ENCODE assay signal across 16 cellular contexts in the genomic region with DNA sequence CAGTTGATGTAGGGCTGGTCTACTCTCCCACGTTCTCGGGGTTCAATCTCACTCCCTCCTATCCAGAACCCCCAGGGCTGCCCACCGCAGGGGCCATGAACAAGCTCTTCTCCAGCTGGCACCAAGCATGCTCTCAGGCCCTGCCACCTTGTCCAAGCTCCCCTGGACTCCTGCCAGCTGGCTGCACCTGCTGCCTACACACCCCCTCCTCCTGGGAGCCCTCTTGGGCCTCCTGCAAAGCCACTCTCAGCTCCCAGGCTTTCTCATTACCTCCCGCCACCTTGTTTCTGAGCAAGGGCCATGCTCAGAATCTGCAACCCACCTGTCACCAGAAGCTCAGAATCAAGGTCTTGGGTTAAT. TPM values are rescaled to one million over a fixed set of nuclear protein-coding genes. Genes with fewer than 3 reads are reported as not detected.
DNase-seq lines count a peak whose midpoint lies in the region; ATAC-seq and TF ChIP-seq lines count a peak whose summit lies in the region.
"Had no signal": no experiment of that assay in that cellular context is flagged by ENCODE, and none has a peak within 500 bp of the region (broad histone marks: within the 10 kb centered on the region; RNA-seq: fewer than 3 reads in every experiment).

No MANE protein-coding gene starts in this region.

- no peaks in the 10 kb centered on the region for H3K27me3 ChIP-seq in BE2C
- H3K27me3 ChIP-seq in colonic mucosa = no peaks in the 10 kb centered on the region

- no peak for TF ChIP-seq CTCF in BE2C (IDR thresholded peaks at IDR 0.05; ENCODE audit: low read depth, low read length)
- no peak for TF ChIP-seq CTCF in colonic mucosa (IDR thresholded peaks at IDR 0.05)

- no peaks in the 10 kb centered on the region; the same call in 1 of the 2 replicates for H3K36me3 ChIP-seq in BE2C
- H3K36me3 ChIP-seq in colonic mucosa = no peaks in the 10 kb centered on the region

- DNase-seq in BE2C (peak; percentile 39), DMS79 treated with DMSO at 0.1 percent for 48 hours (lab: John Stamatoyannopoulos, UW) (peak; percentile 73), NCI-H2081 treated with DMSO at 0.1 percent for 48 hours (lab: John Stamatoyannopoulos, UW) (peak; percentile 25), colonic mucosa (peak; percentile 29), SIG-M5 (lab: John Stamatoyannopoulos, UW) (no peak)
- no peak for DNase-seq in activated CD4-positive, alpha-beta T cell treated with anti-CD3 and anti-CD28 coated beads for 1 hour
- DNase-seq: activated T-cell treated with anti-CD3 and anti-CD28 coated beads, Interleukin-2, amount 50 U/mL, for 24 hours; Calu3; effector CD8-positive, alpha-beta T cell; KBM-7; NCI-H187; OCI-M1 had no signal

- no peaks in the 10 kb centered on the region for H3K4me1 ChIP-seq in BE2C
- peaks cover 7% of the 10 kb centered on the region for H3K4me1 ChIP-seq in colonic mucosa

- intact Hi-C loops in colonic mucosa (cut with DNase I) = no loop called here

- ATAC-seq in GM19395 (IDR thresholded peaks at IDR 0.05; ENCODE audit: unreplicated experiment) (no peak), HG02973 (IDR thresholded peaks at IDR 0.05; ENCODE audit: unreplicated experiment) (no peak)
- ATAC-seq: activated naive CD4-positive, alpha-beta T cell treated with anti-CD3 and anti-CD28 coated beads, Interleukin-2, amount 50 U/mL, for 72 hours; SK-N-SH treated with all-trans-retinoic acid at 6 μM for 48 hours had no signal

- H3K9me3 ChIP-seq in BE2C (no peaks in the 10 kb centered on the region), colonic mucosa (no peaks in the 10 kb centered on the region)

- H3K27ac ChIP-seq in colonic mucosa = no peak overlapping the region

- no peak overlapping the region for H3K9ac ChIP-seq in colonic mucosa (ENCODE audit: low read depth in 2 of 2, low read length in 2 of 2)

- H3K4me3 ChIP-seq in BE2C (ENCODE audit: low read depth, low read length) (no peak overlapping the region), colonic mucosa (no peak overlapping the region)

RNA-seq across cellular contexts. Expression of a gene that starts 56.0 kb away (rescaled TPM):
- 9.3 TPM for polyA plus RNA-seq in BE2C (2012; ENCODE audit: insufficient read depth, insufficient read length, low read depth)
- total RNA-seq in colonic mucosa = 10 to 100 TPM; 35.3 to 46.8 TPM

Comparison
In these comparisons a context has a peak if more than half of its experiments do, and no peak if none do; other contexts are left out.
1. DNase-seq: peak in BE2C (single experiment), DMS79 treated with DMSO at 0.1 percent for 48 hours (single experiment), NCI-H2081 treated with DMSO at 0.1 percent for 48 hours (single experiment) and colonic mucosa (single experiment); none in SIG-M5 (single experiment) and activated CD4-positive, alpha-beta T cell treated with anti-CD3 and anti-CD28 coated beads for 1 hour (single experiment).